12 cellular contexts compared by ENCODE assay signal in genomic region chr11:118211006-118211405, GRCh38. TPM values are rescaled to one million over a fixed set of nuclear protein-coding genes. Genes with fewer than 3 reads are reported as not detected.
DNase-seq lines count a peak whose midpoint lies in the region; ATAC-seq, FAIRE-seq and TF ChIP-seq lines count a peak whose summit lies in the region.
"Had no signal": no experiment of that assay in that cellular context is flagged by ENCODE, and none has a peak within 500 bp of the region (broad histone marks: within the 10 kb centered on the region; RNA-seq: fewer than 3 reads in every experiment).

No MANE protein-coding gene starts in this region.

- H3K36me3 ChIP-seq in HepG2 (replicated peaks in 1 of 2; ENCODE audit: control insufficient read depth in 1 of 2, insufficient read depth in 2 of 2, low read length in 2 of 2), result no peaks in the 10 kb centered on the region
- no peaks in the 10 kb centered on the region for H3K36me3 ChIP-seq in right lobe of liver
- H3K36me3 ChIP-seq in hepatocyte (replicated peaks; ENCODE audit: insufficient read depth, low read depth), result no peaks in the 10 kb centered on the region
- H3K36me3 ChIP-seq: BE2C had no signal

- H3K79me2 ChIP-seq in HepG2 (ENCODE audit: insufficient read depth, low read length) (no peaks in the 10 kb centered on the region), hepatocyte (no peaks in the 10 kb centered on the region)

- H4K20me1 ChIP-seq in HepG2 (ENCODE audit: insufficient read depth, low read length), result no peaks in the 10 kb centered on the region
- no peaks in the 10 kb centered on the region for H4K20me1 ChIP-seq in hepatocyte (ENCODE audit: insufficient read depth, poor library complexity, severe bottlenecking)

- H2AFZ ChIP-seq in HepG2 (ENCODE audit: low read length) (no peak overlapping the region), hepatocyte (no peak overlapping the region)

- WGBS in HepG2 (ENCODE audit: low lambda C conversion rate), result 91% methylated on average over 6 of the region's 6 CpGs
- WGBS in right lobe of liver (ENCODE audit: insufficient coverage, low coverage, low lambda C conversion rate, missing lambda C conversion rate), result 60% methylated on average over 6 of the region's 6 CpGs
- WGBS in hepatocyte (ENCODE audit: low lambda C conversion rate, missing lambda C conversion rate), result 42% methylated on average over 6 of the region's 6 CpGs

- peaks cover 1% of the 10 kb centered on the region for H3K9me3 Mint-ChIP-seq in activated naive CD8-positive, alpha-beta T cell treated with anti-CD3 and anti-CD28 coated beads for 36 hours
- no peaks in the 10 kb centered on the region for H3K9me3 Mint-ChIP-seq in activated T-cell treated with anti-CD3 and anti-CD28 coated beads, Interleukin-2, amount 50 U/mL, for 24 hours

- no peaks in the 10 kb centered on the region for H3K27me3 Mint-ChIP-seq in activated naive CD8-positive, alpha-beta T cell treated with anti-CD3 and anti-CD28 coated beads for 36 hours
- no peaks in the 10 kb centered on the region for H3K27me3 Mint-ChIP-seq in activated T-cell treated with anti-CD3 and anti-CD28 coated beads, Interleukin-2, amount 50 U/mL, for 24 hours

- POLR2A ChIA-PET in HepG2 (lab: Yijun Ruan, JAX), result interaction anchor here (2.7 to 4.1 kb wide), 3 partner anchors 9 to 41 kb away, joined by 19 to 49 read pairs (median 23); partner anchors contain the start of gene MPZL3

- no peaks in the 10 kb centered on the region for H3K9me2 ChIP-seq in hepatocyte (replicated peaks; ENCODE audit: insufficient read depth)

- peak overlapping the region; percentile 95 for H3K27ac ChIP-seq in HepG2 (ENCODE audit: extremely low read length, insufficient read depth, low read length)
- H3K27ac ChIP-seq in right lobe of liver, result no peak overlapping the region
- H3K27ac ChIP-seq in hepatocyte, result peak overlapping the region; percentile 96

- no peak for TF ChIP-seq EP300 in HepG2 (IDR thresholded peaks at IDR 0.05; ENCODE audit: low read depth in 2 of 2, low read length in 2 of 2)
- TF ChIP-seq EP300 in HepG2 (CRISPR knock-in tag; IDR thresholded peaks at IDR 0.05; ENCODE audit: borderline replicate concordance), result no peak

- TF ChIP-seq CTCF in HepG2 (CRISPR knock-in tag; IDR thresholded peaks at IDR 0.05), result no peak
- TF ChIP-seq CTCF in right lobe of liver (IDR thresholded peaks at IDR 0.05), result no peak
- no peak for TF ChIP-seq CTCF in hepatocyte (IDR thresholded peaks at IDR 0.05; ENCODE audit: poor library complexity)

- no peak for ATAC-seq in HepG2
- no peak for ATAC-seq in right lobe of liver
- ATAC-seq in HG02610 (IDR thresholded peaks at IDR 0.05; ENCODE audit: unreplicated experiment), result no peak

- H3K27ac Mint-ChIP-seq in activated naive CD8-positive, alpha-beta T cell treated with anti-CD3 and anti-CD28 coated beads for 36 hours, result peak overlapping the region; percentile 34
- no peak overlapping the region for H3K27ac Mint-ChIP-seq in activated T-cell treated with anti-CD3 and anti-CD28 coated beads, Interleukin-2, amount 50 U/mL, for 24 hours
- H3K27ac Mint-ChIP-seq: mesothelial cell of epicardium had no signal

- CTCF ChIA-PET in HepG2 (lab: Yijun Ruan, JAX; ENCODE audit: low intra/inter-chr PET ratio, low total read pairs), result no interaction called here

- FAIRE-seq in HepG2 (lab: Jason Lieb, UNC), result no peak
- FAIRE-seq: frontal cortex had no signal

- TF ChIP-seq POLR2A in HepG2 (IDR thresholded peaks at IDR 0.05; ENCODE audit: insufficient read depth in 1 of 2, low read depth in 2 of 2, low read length in 2 of 2), result no peak
- no peak for TF ChIP-seq POLR2A in right lobe of liver (IDR thresholded peaks at IDR 0.05)

- H3K4me2 ChIP-seq in HepG2 (ENCODE audit: low read depth, low read length) (no peak overlapping the region), hepatocyte (peak overlapping the region; percentile 16)

- H3K4me1 Mint-ChIP-seq in activated naive CD8-positive, alpha-beta T cell treated with anti-CD3 and anti-CD28 coated beads for 36 hours, result peaks cover 83% of the 10 kb centered on the region
- peaks cover 94% of the 10 kb centered on the region for H3K4me1 Mint-ChIP-seq in activated T-cell treated with anti-CD3 and anti-CD28 coated beads, Interleukin-2, amount 50 U/mL, for 24 hours (ENCODE audit: low read depth)
- H3K4me1 Mint-ChIP-seq: mesothelial cell of epicardium had no signal

- H3K4me1 ChIP-seq in HepG2 (ENCODE audit: insufficient read depth, low read length) (peaks cover 88% of the 10 kb centered on the region), right lobe of liver (peaks cover 0 to 31% (median 12%) of the 10 kb centered on the region in 4 donors), hepatocyte (ENCODE audit: insufficient read depth) (peaks cover 37% of the 10 kb centered on the region)
- H3K4me1 ChIP-seq: BE2C had no signal

- intact Hi-C loops in HepG2 (cut with micrococcal nuclease; ENCODE audit: unreplicated experiment) (no loop called here), right lobe of liver (cut with DNase I) (no loop called here)

- no peak for TF ChIP-seq RAD21 in HepG2 (CRISPR knock-in tag; IDR thresholded peaks at IDR 0.05)

- in situ Hi-C loops in HepG2 (cut with HindIII; ENCODE audit: extremely low pct_ligation_motif_present, low pct_unique_long_range_greater_than_20kb), result no loop called here

- DNase-seq in HepG2 (ENCODE audit: low spot score) (no peak), right lobe of liver (no peak), hepatocyte (ENCODE audit: low spot score) (no peak), NCI-H446 treated with DMSO at 0.1 percent for 48 hours (lab: John Stamatoyannopoulos, UW) (no peak), SW 1271 (lab: John Stamatoyannopoulos, UW) (no peak)
- DNase-seq in activated naive CD8-positive, alpha-beta T cell treated with anti-CD3 and anti-CD28 coated beads for 36 hours, result no peak
- DNase-seq in activated T-cell treated with anti-CD3 and anti-CD28 coated beads, Interleukin-2, amount 50 U/mL, for 24 hours, result no peak
- DNase-seq: BE2C, NCI-H1105 had no signal

- no TSS peak for BruUV-seq in HepG2 (replicated peaks; lab: Mats Ljungman, UMichigan)

- no peak overlapping the region for H3K4me3 Mint-ChIP-seq in activated naive CD8-positive, alpha-beta T cell treated with anti-CD3 and anti-CD28 coated beads for 36 hours
- no peak overlapping the region for H3K4me3 Mint-ChIP-seq in activated T-cell treated with anti-CD3 and anti-CD28 coated beads, Interleukin-2, amount 50 U/mL, for 24 hours
- H3K4me3 Mint-ChIP-seq: mesothelial cell of epicardium had no signal

- H3K9me3 ChIP-seq in HepG2 (ENCODE audit: low read length) (no peaks in the 10 kb centered on the region), right lobe of liver (no peaks in the 10 kb centered on the region), hepatocyte (ENCODE audit: low read depth) (no peaks in the 10 kb centered on the region)
- H3K9me3 ChIP-seq: BE2C had no signal

- H3K9ac ChIP-seq in HepG2 (ENCODE audit: insufficient read depth, low read depth, low read length), result peak overlapping the region; percentile 65; the same call in 1 of the 2 replicates

- no peak overlapping the region for H3K4me3 ChIP-seq in HepG2 (replicated peaks in 1 of 3; ENCODE audit: insufficient read depth in 1 of 3, low read depth in 2 of 3, low read length in 3 of 3)
- no peak overlapping the region for H3K4me3 ChIP-seq in right lobe of liver
- no peak overlapping the region for H3K4me3 ChIP-seq in hepatocyte

- H3K36me3 Mint-ChIP-seq in activated naive CD8-positive, alpha-beta T cell treated with anti-CD3 and anti-CD28 coated beads for 36 hours, result peaks cover 65% of the 10 kb centered on the region
- H3K36me3 Mint-ChIP-seq in activated T-cell treated with anti-CD3 and anti-CD28 coated beads, Interleukin-2, amount 50 U/mL, for 24 hours (ENCODE audit: low read depth), result peaks cover 83% of the 10 kb centered on the region
- H3K36me3 Mint-ChIP-seq: mesothelial cell of epicardium had no signal

- H3K27me3 ChIP-seq in HepG2 (ENCODE audit: control insufficient read depth in 1 of 2, insufficient read depth in 2 of 2, low read length in 2 of 2) (no peaks in the 10 kb centered on the region), right lobe of liver (no peaks in the 10 kb centered on the region), hepatocyte (no peaks in the 10 kb centered on the region)

RNA-seq across cellular contexts. Expression of gene JAML, which starts 13.8 kb away (rescaled TPM):
- total RNA-seq in HepG2 (2016; rRNA removed; fragmentation: Illumina TruSeq; extraction: Trizol) (3.3 and 3.8 TPM in 2 replicates), right lobe of liver (1 to 10 TPM; 1.5 to 9.1 (median 3.2) TPM), hepatocyte (3.5 and 5.3 TPM in 2 replicates)
- total RNA-seq in HepG2 (2016; cell fraction: cytosol; rRNA removed; fragmentation: Illumina TruSeq; extraction: Trizol; ENCODE audit: low read depth), result 0.71 and 0.97 TPM in 2 replicates
- total RNA-seq in HepG2 (2016; cell fraction: insoluble cytoplasmic fraction; rRNA removed; fragmentation: Illumina TruSeq; extraction: Trizol), result 3.7 and 4.6 TPM in 2 replicates
- 1.8 and 1.9 TPM in 2 replicates for total RNA-seq in HepG2 (2016; cell fraction: membrane; rRNA removed; fragmentation: Illumina TruSeq; extraction: Trizol)
- 3.5 and 4.0 TPM in 2 replicates for total RNA-seq in HepG2 (2016; cell fraction: nucleus; rRNA removed; fragmentation: Illumina TruSeq; extraction: Trizol)
- polyA plus RNA-seq in HepG2 (2011; rRNA removed) (2.0 and 2.8 TPM in 2 replicates), hepatocyte (5.0 and 5.9 TPM in 2 replicates)
- polyA plus RNA-seq in HepG2 (2011; cell fraction: cytosol; rRNA removed), result 0.91 and 1.1 TPM in 2 replicates
- 8.0 and 9.7 TPM in 2 replicates for polyA plus RNA-seq in HepG2 (2011; cell fraction: nucleus; rRNA removed)
- 9.8 and 22.2 TPM in 2 replicates for polyA plus RNA-seq in HepG2 (2012)
- 0.93 and 0.95 TPM in 2 replicates for polyA plus RNA-seq in HepG2 (2016; cell fraction: cytosol; fragmentation: Illumina TruSeq; extraction: Trizol; ENCODE audit: low read depth)
- polyA plus RNA-seq in HepG2 (2016; cell fraction: insoluble cytoplasmic fraction; fragmentation: Illumina TruSeq; extraction: Trizol; ENCODE audit: low read depth), result 2.7 and 4.1 TPM in 2 replicates
- polyA plus RNA-seq in HepG2 (2016; cell fraction: membrane; fragmentation: Illumina TruSeq; extraction: Trizol; ENCODE audit: low read depth), result 1.4 and 1.7 TPM in 2 replicates
- polyA plus RNA-seq in HepG2 (2016; cell fraction: nucleus; fragmentation: Illumina TruSeq; extraction: Trizol; ENCODE audit: insufficient read depth, low read depth), result 5.7 and 5.9 TPM in 2 replicates
- 1.7 TPM in 1 of 2 replicates, not detected in the other for polyA minus RNA-seq in HepG2 (2011; rRNA and poly(A)+ RNA removed; ENCODE audit: low replicate concordance)
- polyA minus RNA-seq in HepG2 (2011; cell fraction: cytosol; rRNA and poly(A)+ RNA removed), result 0.44 and 0.59 TPM in 2 replicates
- polyA minus RNA-seq in HepG2 (2011; cell fraction: nucleus; rRNA and poly(A)+ RNA removed), result 6.0 and 6.1 TPM in 2 replicates
- total RNA-seq in activated naive CD8-positive, alpha-beta T cell treated with anti-CD3 and anti-CD28 coated beads for 36 hours, result 100 to 1,000 TPM; 148 to 150 TPM
- total RNA-seq: mesothelial cell of epicardium had no signal

RNA-seq across cellular contexts. Expression of gene SCN2B, which starts 34.6 kb away (rescaled TPM):
- total RNA-seq in HepG2 (2016; rRNA removed; fragmentation: Illumina TruSeq; extraction: Trizol) (0.02 TPM in 1 of 2 replicates, not detected in the other), right lobe of liver (not detected), hepatocyte (1.1 and 1.3 TPM in 2 replicates)
- total RNA-seq in HepG2 (2016; cell fraction: cytosol; rRNA removed; fragmentation: Illumina TruSeq; extraction: Trizol; ENCODE audit: low read depth), result not detected in 2 replicates
- total RNA-seq in HepG2 (2016; cell fraction: insoluble cytoplasmic fraction; rRNA removed; fragmentation: Illumina TruSeq; extraction: Trizol), result 0.02 TPM in 1 of 2 replicates, not detected in the other
- not detected in 2 replicates for total RNA-seq in HepG2 (2016; cell fraction: membrane; rRNA removed; fragmentation: Illumina TruSeq; extraction: Trizol)
- not detected in 2 replicates for total RNA-seq in HepG2 (2016; cell fraction: nucleus; rRNA removed; fragmentation: Illumina TruSeq; extraction: Trizol)
- polyA plus RNA-seq in HepG2 (2011; rRNA removed) (0.01 TPM in 2 replicates), hepatocyte (0.92 and 1.2 TPM in 2 replicates)
- 0.01 and 0.03 TPM in 2 replicates for polyA plus RNA-seq in HepG2 (2011; cell fraction: cytosol; rRNA removed)
- polyA plus RNA-seq in HepG2 (2011; cell fraction: nucleus; rRNA removed), result 0.02 and 0.03 TPM in 2 replicates
- 0.03 TPM in 1 of 2 replicates, not detected in the other for polyA plus RNA-seq in HepG2 (2012)
- polyA plus RNA-seq in HepG2 (2016; cell fraction: cytosol; fragmentation: Illumina TruSeq; extraction: Trizol; ENCODE audit: low read depth), result not detected in 2 replicates
- 0.03 TPM in 1 of 2 replicates, not detected in the other for polyA plus RNA-seq in HepG2 (2016; cell fraction: insoluble cytoplasmic fraction; fragmentation: Illumina TruSeq; extraction: Trizol; ENCODE audit: low read depth)
- polyA plus RNA-seq in HepG2 (2016; cell fraction: membrane; fragmentation: Illumina TruSeq; extraction: Trizol; ENCODE audit: low read depth), result not detected in 2 replicates
- not detected in 2 replicates for polyA plus RNA-seq in HepG2 (2016; cell fraction: nucleus; fragmentation: Illumina TruSeq; extraction: Trizol; ENCODE audit: insufficient read depth, low read depth)
- not detected in 2 replicates for polyA minus RNA-seq in HepG2 (2011; rRNA and poly(A)+ RNA removed; ENCODE audit: low replicate concordance)
- not detected in 2 replicates for polyA minus RNA-seq in HepG2 (2011; cell fraction: cytosol; rRNA and poly(A)+ RNA removed)
- polyA minus RNA-seq in HepG2 (2011; cell fraction: nucleus; rRNA and poly(A)+ RNA removed), result not detected in 2 replicates
- total RNA-seq in activated naive CD8-positive, alpha-beta T cell treated with anti-CD3 and anti-CD28 coated beads for 36 hours, result not detected

RNA-seq across cellular contexts. Expression of gene MPZL3, which starts 41.2 kb away (rescaled TPM):
- total RNA-seq in HepG2 (2016; rRNA removed; fragmentation: Illumina TruSeq; extraction: Trizol) (6.6 and 9.3 TPM in 2 replicates), right lobe of liver (1 to 10 TPM; 2.7 to 9.3 (median 6.8) TPM), hepatocyte (20.6 and 21.1 TPM in 2 replicates)
- total RNA-seq in HepG2 (2016; cell fraction: cytosol; rRNA removed; fragmentation: Illumina TruSeq; extraction: Trizol; ENCODE audit: low read depth), result 0.51 and 0.88 TPM in 2 replicates
- total RNA-seq in HepG2 (2016; cell fraction: insoluble cytoplasmic fraction; rRNA removed; fragmentation: Illumina TruSeq; extraction: Trizol), result 6.1 and 9.5 TPM in 2 replicates
- 3.0 and 3.4 TPM in 2 replicates for total RNA-seq in HepG2 (2016; cell fraction: membrane; rRNA removed; fragmentation: Illumina TruSeq; extraction: Trizol)
- 7.4 and 9.6 TPM in 2 replicates for total RNA-seq in HepG2 (2016; cell fraction: nucleus; rRNA removed; fragmentation: Illumina TruSeq; extraction: Trizol)
- polyA plus RNA-seq in HepG2 (2011; rRNA removed) (4.5 and 5.3 TPM in 2 replicates), hepatocyte (10.2 and 10.8 TPM in 2 replicates)
- 3.1 and 4.4 TPM in 2 replicates for polyA plus RNA-seq in HepG2 (2011; cell fraction: cytosol; rRNA removed)
- 2.5 TPM in 2 replicates for polyA plus RNA-seq in HepG2 (2011; cell fraction: nucleus; rRNA removed)
- polyA plus RNA-seq in HepG2 (2012), result 4.4 and 4.5 TPM in 2 replicates
- 0.26 and 0.48 TPM in 2 replicates for polyA plus RNA-seq in HepG2 (2016; cell fraction: cytosol; fragmentation: Illumina TruSeq; extraction: Trizol; ENCODE audit: low read depth)
- polyA plus RNA-seq in HepG2 (2016; cell fraction: insoluble cytoplasmic fraction; fragmentation: Illumina TruSeq; extraction: Trizol; ENCODE audit: low read depth), result 3.1 and 3.5 TPM in 2 replicates
- 1.2 TPM in 2 replicates for polyA plus RNA-seq in HepG2 (2016; cell fraction: membrane; fragmentation: Illumina TruSeq; extraction: Trizol; ENCODE audit: low read depth)
- polyA plus RNA-seq in HepG2 (2016; cell fraction: nucleus; fragmentation: Illumina TruSeq; extraction: Trizol; ENCODE audit: insufficient read depth, low read depth), result 8.3 and 8.4 TPM in 2 replicates
- polyA minus RNA-seq in HepG2 (2011; rRNA and poly(A)+ RNA removed; ENCODE audit: low replicate concordance), result 3.3 and 7.7 TPM in 2 replicates
- 8.2 and 11.8 TPM in 2 replicates for polyA minus RNA-seq in HepG2 (2011; cell fraction: cytosol; rRNA and poly(A)+ RNA removed)
- 3.5 and 4.4 TPM in 2 replicates for polyA minus RNA-seq in HepG2 (2011; cell fraction: nucleus; rRNA and poly(A)+ RNA removed)
- 10 to 100 TPM; 49.1 to 50.7 TPM for total RNA-seq in activated naive CD8-positive, alpha-beta T cell treated with anti-CD3 and anti-CD28 coated beads for 36 hours

RNA-seq across cellular contexts. Expression of gene MPZL2, which starts 53.1 kb away (rescaled TPM):
- total RNA-seq in HepG2 (2016; rRNA removed; fragmentation: Illumina TruSeq; extraction: Trizol) (16.6 and 27.9 TPM in 2 replicates), right lobe of liver (10 to 100 TPM; 13.0 to 32.4 (median 21.2) TPM), hepatocyte (47.2 and 52.3 TPM in 2 replicates)
- 2.2 and 2.3 TPM in 2 replicates for total RNA-seq in HepG2 (2016; cell fraction: cytosol; rRNA removed; fragmentation: Illumina TruSeq; extraction: Trizol; ENCODE audit: low read depth)
- 14.3 and 27.1 TPM in 2 replicates for total RNA-seq in HepG2 (2016; cell fraction: insoluble cytoplasmic fraction; rRNA removed; fragmentation: Illumina TruSeq; extraction: Trizol)
- 4.6 and 5.7 TPM in 2 replicates for total RNA-seq in HepG2 (2016; cell fraction: membrane; rRNA removed; fragmentation: Illumina TruSeq; extraction: Trizol)
- 37.3 and 38.2 TPM in 2 replicates for total RNA-seq in HepG2 (2016; cell fraction: nucleus; rRNA removed; fragmentation: Illumina TruSeq; extraction: Trizol)
- polyA plus RNA-seq in HepG2 (2011; rRNA removed) (41.0 and 53.7 TPM in 2 replicates), hepatocyte (38.4 and 48.0 TPM in 2 replicates)
- polyA plus RNA-seq in HepG2 (2011; cell fraction: cytosol; rRNA removed), result 26.1 and 32.3 TPM in 2 replicates
- 33.6 and 34.4 TPM in 2 replicates for polyA plus RNA-seq in HepG2 (2011; cell fraction: nucleus; rRNA removed)
- polyA plus RNA-seq in HepG2 (2012), result 19.5 and 32.5 TPM in 2 replicates
- polyA plus RNA-seq in HepG2 (2016; cell fraction: cytosol; fragmentation: Illumina TruSeq; extraction: Trizol; ENCODE audit: low read depth), result 1.4 and 1.6 TPM in 2 replicates
- 14.0 and 15.4 TPM in 2 replicates for polyA plus RNA-seq in HepG2 (2016; cell fraction: insoluble cytoplasmic fraction; fragmentation: Illumina TruSeq; extraction: Trizol; ENCODE audit: low read depth)
- 2.7 and 3.2 TPM in 2 replicates for polyA plus RNA-seq in HepG2 (2016; cell fraction: membrane; fragmentation: Illumina TruSeq; extraction: Trizol; ENCODE audit: low read depth)
- polyA plus RNA-seq in HepG2 (2016; cell fraction: nucleus; fragmentation: Illumina TruSeq; extraction: Trizol; ENCODE audit: insufficient read depth, low read depth), result 46.0 and 46.2 TPM in 2 replicates
- polyA minus RNA-seq in HepG2 (2011; rRNA and poly(A)+ RNA removed; ENCODE audit: low replicate concordance), result 46.6 and 89.0 TPM in 2 replicates
- polyA minus RNA-seq in HepG2 (2011; cell fraction: cytosol; rRNA and poly(A)+ RNA removed), result 16.1 and 23.3 TPM in 2 replicates
- 32.2 and 41.3 TPM in 2 replicates for polyA minus RNA-seq in HepG2 (2011; cell fraction: nucleus; rRNA and poly(A)+ RNA removed)
- 10 to 100 TPM; 18.8 to 20.1 TPM for total RNA-seq in activated naive CD8-positive, alpha-beta T cell treated with anti-CD3 and anti-CD28 coated beads for 36 hours

RNA-seq across cellular contexts. Expression of gene SCN4B, which starts 58.4 kb away (rescaled TPM):
- total RNA-seq in HepG2 (2016; rRNA removed; fragmentation: Illumina TruSeq; extraction: Trizol) (0.04 TPM in 1 of 2 replicates, not detected in the other), right lobe of liver (under 1 TPM; 0.11 to 0.30 (median 0.23) TPM), hepatocyte (0.57 and 1.0 TPM in 2 replicates)
- total RNA-seq in HepG2 (2016; cell fraction: cytosol; rRNA removed; fragmentation: Illumina TruSeq; extraction: Trizol; ENCODE audit: low read depth), result not detected in 2 replicates
- total RNA-seq in HepG2 (2016; cell fraction: insoluble cytoplasmic fraction; rRNA removed; fragmentation: Illumina TruSeq; extraction: Trizol), result 0.19 TPM in 1 of 2 replicates, not detected in the other
- 0.03 TPM in 1 of 2 replicates, not detected in the other for total RNA-seq in HepG2 (2016; cell fraction: membrane; rRNA removed; fragmentation: Illumina TruSeq; extraction: Trizol)
- not detected in 2 replicates for total RNA-seq in HepG2 (2016; cell fraction: nucleus; rRNA removed; fragmentation: Illumina TruSeq; extraction: Trizol)
- polyA plus RNA-seq in HepG2 (2011; rRNA removed) (0.29 and 0.38 TPM in 2 replicates), hepatocyte (0.55 and 1.1 TPM in 2 replicates)
- 0.13 and 0.19 TPM in 2 replicates for polyA plus RNA-seq in HepG2 (2011; cell fraction: cytosol; rRNA removed)
- polyA plus RNA-seq in HepG2 (2011; cell fraction: nucleus; rRNA removed), result 0.64 and 0.72 TPM in 2 replicates
- polyA plus RNA-seq in HepG2 (2012), result 0.07 TPM in 2 replicates
- not detected in 2 replicates for polyA plus RNA-seq in HepG2 (2016; cell fraction: cytosol; fragmentation: Illumina TruSeq; extraction: Trizol; ENCODE audit: low read depth)
- 0.20 TPM in 1 of 2 replicates, not detected in the other for polyA plus RNA-seq in HepG2 (2016; cell fraction: insoluble cytoplasmic fraction; fragmentation: Illumina TruSeq; extraction: Trizol; ENCODE audit: low read depth)
- polyA plus RNA-seq in HepG2 (2016; cell fraction: membrane; fragmentation: Illumina TruSeq; extraction: Trizol; ENCODE audit: low read depth), result 0.16 TPM in 1 of 2 replicates, not detected in the other
- 0.17 and 0.42 TPM in 2 replicates for polyA plus RNA-seq in HepG2 (2016; cell fraction: nucleus; fragmentation: Illumina TruSeq; extraction: Trizol; ENCODE audit: insufficient read depth, low read depth)
- polyA minus RNA-seq in HepG2 (2011; rRNA and poly(A)+ RNA removed; ENCODE audit: low replicate concordance), result 0.18 TPM in 1 of 2 replicates, not detected in the other
- polyA minus RNA-seq in HepG2 (2011; cell fraction: cytosol; rRNA and poly(A)+ RNA removed), result not detected in 2 replicates
- 0.39 and 0.75 TPM in 2 replicates for polyA minus RNA-seq in HepG2 (2011; cell fraction: nucleus; rRNA and poly(A)+ RNA removed)
- under 1 TPM; 0.41 to 0.58 TPM for total RNA-seq in activated naive CD8-positive, alpha-beta T cell treated with anti-CD3 and anti-CD28 coated beads for 36 hours

Comparison
In these comparisons a context has a peak if more than half of its experiments do, and no peak if none do; other contexts are left out.
1. H3K27ac ChIP-seq: peak in HepG2 (single experiment) and hepatocyte (single experiment); none in right lobe of liver (0 of 3).
2. RNA of gene JAML, which starts 13.8 kb away (total RNA-seq): 148 to 150 TPM in activated naive CD8-positive, alpha-beta T cell treated with anti-CD3 and anti-CD28 coated beads for 36 hours; 3.5 to 5.3 TPM in hepatocyte, 1.5 to 9.1 TPM in right lobe of liver and 0.71 to 4.6 TPM in HepG2; every median in the first group is over 10 times any median in the second.